In the genomic region with DNA sequence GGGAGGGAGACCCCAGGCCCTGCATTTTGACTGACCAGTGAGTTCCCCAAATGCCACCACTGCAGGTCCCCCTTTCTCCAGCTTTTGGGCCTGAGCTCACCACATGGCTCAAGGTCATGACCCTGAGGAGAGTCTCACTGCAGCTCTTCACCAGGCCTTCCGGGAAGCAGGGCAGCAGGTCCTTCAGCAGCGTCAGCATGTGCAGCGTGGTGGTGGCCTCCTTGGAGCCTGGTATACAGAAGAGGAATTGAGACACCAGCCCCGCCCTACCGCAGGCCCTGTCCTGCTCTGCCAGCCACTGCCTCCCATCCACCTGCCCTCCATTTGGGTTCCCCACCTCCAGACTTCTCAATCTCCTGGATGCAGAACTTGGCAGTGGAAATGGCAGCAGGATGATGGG, we compare ENCODE assay signal across 13 cellular contexts.
"Had no signal": no experiment of that assay in that cellular context is flagged by ENCODE, and none has a peak within 500 bp of the region (broad histone marks: within the 10 kb centered on the region; RNA-seq: fewer than 3 reads in every experiment).

No MANE protein-coding gene starts in this region.

- H3K4me3 Mint-ChIP-seq: stimulated activated naive B cell treated with anti-CD40 and anti-IgM and Interleukin-4, amounts not matched to agents 10 μg/mL and 1 μg/mL and 100 μg/mL, for 72 hours had no signal

- H3K27ac ChIP-seq: ascending aorta, foreskin keratinocyte, heart right ventricle had no signal

- DNase-seq: activated CD4-positive, alpha-beta T cell treated with anti-CD3 and anti-CD28 coated beads, Interleukin-2, amount 50 U/mL, for 1 hour; activated gamma-delta T cell treated with Interleukin-2 at 50 U/mL for 16 hours; activated T-cell treated with anti-CD3 and anti-CD28 coated beads, Interleukin-2, amount 50 U/mL, for 48 hours; foreskin keratinocyte; heart right ventricle; islet precursor cell; stimulated activated CD4-positive, alpha-beta T cell treated with anti-CD3 and anti-CD28 coated beads, Interleukin-1b, Interleukin-23, amount 100 ng/mL, for 48 hours; stimulated activated naive B cell treated with anti-CD40 and anti-IgM and Interleukin-4, amounts not matched to agents 10 μg/mL and 1 μg/mL and 100 μg/mL, for 72 hours; T-helper 2 cell; trophoblast cell had no signal

- H3K27ac Mint-ChIP-seq: stimulated activated naive B cell treated with anti-CD40 and anti-IgM and Interleukin-4, amounts not matched to agents 10 μg/mL and 1 μg/mL and 100 μg/mL, for 72 hours had no signal

- FAIRE-seq: bronchial epithelial cell, endothelial cell of umbilical vein had no signal

- H3K27me3 ChIP-seq: ascending aorta, foreskin keratinocyte, heart right ventricle had no signal

- H3K4me3 ChIP-seq: ascending aorta, heart right ventricle had no signal

- H3K9me3 ChIP-seq: ascending aorta, heart right ventricle had no signal

- H3K4me1 ChIP-seq: ascending aorta, foreskin keratinocyte had no signal

- H3K4me1 Mint-ChIP-seq: stimulated activated naive B cell treated with anti-CD40 and anti-IgM and Interleukin-4, amounts not matched to agents 10 μg/mL and 1 μg/mL and 100 μg/mL, for 72 hours had no signal

- ATAC-seq: foreskin keratinocyte; stimulated activated naive B cell treated with anti-CD40 and anti-IgM and Interleukin-4, amounts not matched to agents 10 μg/mL and 1 μg/mL and 100 μg/mL, for 72 hours had no signal

- H3K27me3 Mint-ChIP-seq: stimulated activated naive B cell treated with anti-CD40 and anti-IgM and Interleukin-4, amounts not matched to agents 10 μg/mL and 1 μg/mL and 100 μg/mL, for 72 hours had no signal

- H3K9me3 Mint-ChIP-seq: stimulated activated naive B cell treated with anti-CD40 and anti-IgM and Interleukin-4, amounts not matched to agents 10 μg/mL and 1 μg/mL and 100 μg/mL, for 72 hours had no signal
